ENCODE assay signal across 19 cellular contexts in the genomic region with DNA sequence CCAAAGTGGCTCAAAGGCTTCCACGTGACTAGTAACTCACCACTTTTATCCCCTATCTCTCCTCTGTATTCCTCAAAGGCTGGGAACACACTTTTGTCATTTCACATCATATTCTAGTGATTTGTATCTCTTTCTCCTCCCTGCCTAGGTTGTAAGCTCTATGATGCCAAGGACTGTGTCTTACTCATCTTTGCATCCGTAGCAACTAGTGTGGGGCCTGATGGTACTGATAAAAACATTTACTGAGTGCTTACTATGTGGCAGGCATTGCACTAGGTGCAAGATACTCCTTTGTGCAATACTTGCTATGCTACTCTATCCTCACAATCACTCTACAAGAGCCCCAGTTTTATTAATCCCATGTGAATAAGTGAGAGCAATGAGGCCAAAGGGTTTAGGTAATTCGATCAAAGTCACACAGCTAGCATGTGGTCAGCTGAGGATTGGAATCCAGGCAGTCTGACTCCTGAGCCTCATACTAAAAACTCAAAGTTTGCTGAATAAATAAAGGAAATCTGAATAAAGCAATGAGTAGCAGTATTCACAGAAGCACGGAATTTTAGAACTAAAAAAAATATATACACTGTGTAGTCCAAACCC.
"Had no signal": no experiment of that assay in that cellular context is flagged by ENCODE, and none has a peak within 500 bp of the region (broad histone marks: within the 10 kb centered on the region; RNA-seq: fewer than 3 reads in every experiment).

No MANE protein-coding gene starts in this region.

- DNase-seq: activated CD4-positive, alpha-beta T cell treated with anti-CD3 and anti-CD28 coated beads, Interleukin-2, amount 10 ng/mL, durations not matched to agents 7 days and 5 days; activated CD8-positive, alpha-beta T cell treated with anti-CD3 and anti-CD28 coated beads for 36 hours; activated naive CD4-positive, alpha-beta T cell; activated naive CD8-positive, alpha-beta T cell treated with anti-CD3 and anti-CD28 coated beads, Interleukin-2, amount 10 ng/mL, durations not matched to agents 7 days and 5 days; activated T-cell treated with anti-CD3 and anti-CD28 coated beads, Interleukin-2, amount 50 U/mL, for 1 hour; amygdala; cerebellar nuclear complex; cortex of kidney; kidney; lower lobe of right lung; naive thymus-derived CD4-positive, alpha-beta T cell; retina; stimulated activated CD4-positive, alpha-beta T cell treated with anti-CD3 and anti-CD28 coated beads, Interleukin-4, amount 100 ng/mL, for 24 hours; stimulated activated naive CD4-positive, alpha-beta T cell treated with Interleukin-2 at 50 U/mL for 16 hours; upper lobe of left lung had no signal

- H3K27me3 Mint-ChIP-seq: activated CD8-positive, alpha-beta T cell treated with anti-CD3 and anti-CD28 coated beads for 36 hours had no signal

- H3K4me3 ChIP-seq: lower lobe of right lung, upper lobe of left lung had no signal

- H3K4me1 Mint-ChIP-seq: neural crest cell had no signal

- H3K9me3 ChIP-seq: lower lobe of right lung, upper lobe of left lung had no signal

- H3K9me3 Mint-ChIP-seq: activated CD4-positive, alpha-beta T cell treated with anti-CD3 and anti-CD28 coated beads, Interleukin-2, amount 10 ng/mL, durations not matched to agents 7 days and 5 days; activated CD8-positive, alpha-beta T cell treated with anti-CD3 and anti-CD28 coated beads for 36 hours; activated naive CD8-positive, alpha-beta T cell treated with anti-CD3 and anti-CD28 coated beads, Interleukin-2, amount 10 ng/mL, durations not matched to agents 7 days and 5 days; naive thymus-derived CD4-positive, alpha-beta T cell; neural crest cell; T-helper 1 cell treated with Interleukin-12 subunit alpha and Interleukin-12 subunit beta and Interleukin-4 antibody, amounts not matched to agents 30 μg/mL and 1 μg/mL, for 36 hours had no signal

- H3K27me3 ChIP-seq: upper lobe of left lung had no signal

- H3K27ac ChIP-seq: epithelial cell of prostate, lower lobe of right lung, upper lobe of left lung had no signal

- ATAC-seq: activated CD4-positive, CD25-positive, alpha-beta regulatory T cell treated with anti-CD3 and anti-CD28 coated beads, Interleukin-2, amount 50 U/mL, for 24 hours; activated CD8-positive, alpha-beta T cell treated with anti-CD3 and anti-CD28 coated beads for 36 hours; lower lobe of right lung; naive thymus-derived CD4-positive, alpha-beta T cell had no signal

- H3K36me3 Mint-ChIP-seq: activated naive CD8-positive, alpha-beta T cell treated with anti-CD3 and anti-CD28 coated beads, Interleukin-2, amount 10 ng/mL, durations not matched to agents 7 days and 5 days; naive thymus-derived CD4-positive, alpha-beta T cell had no signal

- H3K36me3 ChIP-seq: lower lobe of right lung, upper lobe of left lung had no signal

- H3K4me1 ChIP-seq: lower lobe of right lung, upper lobe of left lung had no signal

- H3K27ac Mint-ChIP-seq: activated CD4-positive, alpha-beta T cell treated with anti-CD3 and anti-CD28 coated beads, Interleukin-2, amount 10 ng/mL, durations not matched to agents 7 days and 5 days; activated CD8-positive, alpha-beta T cell treated with anti-CD3 and anti-CD28 coated beads for 36 hours; activated naive CD8-positive, alpha-beta T cell treated with anti-CD3 and anti-CD28 coated beads, Interleukin-2, amount 10 ng/mL, durations not matched to agents 7 days and 5 days; T-helper 1 cell treated with Interleukin-12 subunit alpha and Interleukin-12 subunit beta and Interleukin-4 antibody, amounts not matched to agents 30 μg/mL and 1 μg/mL, for 36 hours had no signal

- H3K4me3 Mint-ChIP-seq: activated CD4-positive, alpha-beta T cell treated with anti-CD3 and anti-CD28 coated beads, Interleukin-2, amount 10 ng/mL, durations not matched to agents 7 days and 5 days; activated CD8-positive, alpha-beta T cell treated with anti-CD3 and anti-CD28 coated beads for 36 hours; activated naive CD8-positive, alpha-beta T cell treated with anti-CD3 and anti-CD28 coated beads, Interleukin-2, amount 10 ng/mL, durations not matched to agents 7 days and 5 days; naive thymus-derived CD4-positive, alpha-beta T cell; neural crest cell; T-helper 1 cell treated with Interleukin-12 subunit alpha and Interleukin-12 subunit beta and Interleukin-4 antibody, amounts not matched to agents 30 μg/mL and 1 μg/mL, for 36 hours had no signal
